ENCODE assay signal across 1 cellular context in the genomic region with DNA sequence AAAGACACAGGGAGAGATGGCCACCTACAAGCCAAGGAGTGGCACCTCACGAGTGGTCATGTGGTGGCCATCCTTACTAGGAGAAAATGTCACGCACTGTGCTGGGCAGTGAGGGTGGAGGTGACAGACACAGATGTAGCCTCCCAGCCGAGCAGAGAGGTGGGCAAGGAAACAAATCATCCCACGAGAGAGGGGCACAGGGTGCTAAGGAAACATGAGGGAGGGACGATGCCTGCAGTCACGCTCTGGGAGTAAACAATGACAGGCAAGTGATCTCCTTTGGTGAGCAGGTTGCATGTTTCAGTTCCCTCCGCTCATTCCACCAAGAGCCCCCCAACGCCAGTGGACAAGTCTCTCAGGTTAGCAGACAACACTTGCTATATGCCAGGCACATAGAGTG.
TF ChIP-seq lines count a peak whose summit lies in the region.

No MANE protein-coding gene starts in this region.

TF ChIP-seq in H1, 55 proteins besides CTCF, POLR2A, EP300 and RAD21:
- TF ChIP-seq SIRT6 (IDR thresholded peaks at IDR 0.05; ENCODE audit: low read length) (no peak), YY1 (IDR thresholded peaks at IDR 0.05; ENCODE audit: low read depth, low read length) (no peak), SP2 (IDR thresholded peaks at IDR 0.05; ENCODE audit: low read length) (no peak), CBX5 (IDR thresholded peaks at IDR 0.05; ENCODE audit: low read depth, low read length) (no peak), NRF1 (IDR thresholded peaks at IDR 0.05; ENCODE audit: low read depth, low read length) (no peak), RFX5 (IDR thresholded peaks at IDR 0.05; ENCODE audit: borderline replicate concordance, low read depth, low read length) (no peak), PHF8 (conservative IDR thresholded peaks at IDR 0.05; ENCODE audit: low read depth, low read length) (no peak), NANOG (IDR thresholded peaks at IDR 0.05; ENCODE audit: insufficient read depth, low read depth, low read length, poor library complexity, severe bottlenecking) (no peak), SUZ12 (IDR thresholded peaks at IDR 0.05; ENCODE audit: low read length) (no peak), HDAC6 (IDR thresholded peaks at IDR 0.05; ENCODE audit: low read depth, low read length) (no peak), CHD2 (IDR thresholded peaks at IDR 0.05; ENCODE audit: low read length) (no peak), HDAC2 (IDR thresholded peaks at IDR 0.05; ENCODE audit: borderline replicate concordance in 1 of 2, low read depth in 2 of 2, low read length in 2 of 2) (no peak), ZNF274 (IDR thresholded peaks at IDR 0.05; ENCODE audit: borderline replicate concordance, extremely low read depth, low read length) (no peak), TCF12 (IDR thresholded peaks at IDR 0.05; ENCODE audit: low read depth, low read length) (no peak)
- TF ChIP-seq, protein P1, sequence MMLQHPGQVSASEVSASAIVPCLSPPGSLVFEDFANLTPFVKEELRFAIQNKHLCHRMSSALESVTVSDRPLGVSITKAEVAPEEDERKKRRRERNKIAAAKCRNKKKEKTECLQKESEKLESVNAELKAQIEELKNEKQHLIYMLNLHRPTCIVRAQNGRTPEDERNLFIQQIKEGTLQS (IDR thresholded peaks at IDR 0.05; ENCODE audit: insufficient read depth, low read depth, low read length), result no peak
- TF ChIP-seq, protein P2, sequence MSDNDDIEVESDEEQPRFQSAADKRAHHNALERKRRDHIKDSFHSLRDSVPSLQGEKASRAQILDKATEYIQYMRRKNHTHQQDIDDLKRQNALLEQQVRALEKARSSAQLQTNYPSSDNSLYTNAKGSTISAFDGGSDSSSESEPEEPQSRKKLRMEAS (IDR thresholded peaks at IDR 0.05), result no peak
- TF ChIP-seq, protein P3, sequence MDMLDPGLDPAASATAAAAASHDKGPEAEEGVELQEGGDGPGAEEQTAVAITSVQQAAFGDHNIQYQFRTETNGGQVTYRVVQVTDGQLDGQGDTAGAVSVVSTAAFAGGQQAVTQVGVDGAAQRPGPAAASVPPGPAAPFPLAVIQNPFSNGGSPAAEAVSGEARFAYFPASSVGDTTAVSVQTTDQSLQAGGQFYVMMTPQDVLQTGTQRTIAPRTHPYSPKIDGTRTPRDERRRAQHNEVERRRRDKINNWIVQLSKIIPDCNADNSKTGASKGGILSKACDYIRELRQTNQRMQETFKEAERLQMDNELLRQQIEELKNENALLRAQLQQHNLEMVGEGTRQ (IDR thresholded peaks at IDR 0.05; ENCODE audit: low read length), result no peak
